In genomic region chr6:107032051-107032450, GRCh38 we compare ENCODE assay signal across 33 cellular contexts. TPM values are rescaled to one million over a fixed set of nuclear protein-coding genes. Genes with fewer than 3 reads are reported as not detected.
A peak's percentile ranks its signal among the peaks of the same experiment; 100 is the strongest.
DNase-seq lines count a peak whose midpoint lies in the region; ATAC-seq and TF ChIP-seq lines count a peak whose summit lies in the region.
"Had no signal": no experiment of that assay in that cellular context is flagged by ENCODE, and none has a peak within 500 bp of the region (broad histone marks: within the 10 kb centered on the region; RNA-seq: fewer than 3 reads in every experiment).

No MANE protein-coding gene starts in this region.

- H2AFZ ChIP-seq in GM23248, result no peak overlapping the region

- no peak overlapping the region for H3K4me3 ChIP-seq in GM23248
- no peak overlapping the region for H3K4me3 ChIP-seq in foreskin fibroblast (ENCODE audit: low read depth in 1 of 2, low read length in 2 of 2)
- H3K4me3 ChIP-seq: colonic mucosa, heart right ventricle, psoas muscle, tibial nerve had no signal

- no peaks in the 10 kb centered on the region for H3K27me3 ChIP-seq in GM23248 (replicated peaks; ENCODE audit: insufficient read depth)
- H3K27me3 ChIP-seq: BE2C, colonic mucosa, heart right ventricle, tibial nerve had no signal

- no peak for TF ChIP-seq CTCF in foreskin fibroblast (IDR thresholded peaks at IDR 0.05; ENCODE audit: low read depth, low read length)

- H3K79me2 ChIP-seq in GM23248 (ENCODE audit: insufficient read depth), result peaks cover 83% of the 10 kb centered on the region

- intact Hi-C loops in activated CD4-positive, alpha-beta memory T cell treated with anti-CD3 and anti-CD28 coated beads for 36 hours (cut with micrococcal nuclease), result no loop called here

- CTCF ChIA-PET in activated CD4-positive, alpha-beta memory T cell treated with anti-CD3 and anti-CD28 coated beads, Interleukin-2, amount 10 ng/mL, durations not matched to agents 7 days and 5 days (lab: Charles Lee), result interaction anchor here (1.0 to 1.3 kb wide), 2 partner anchors 10 to 82 kb away, joined by 3 to 4 read pairs; no protein-coding TSS in a partner anchor
- CTCF ChIA-PET in activated CD4-positive, alpha-beta memory T cell treated with anti-CD3 and anti-CD28 coated beads for 36 hours (lab: Charles Lee), result no interaction called here

- H3K4me1 Mint-ChIP-seq in activated CD4-positive, alpha-beta memory T cell treated with anti-CD3 and anti-CD28 coated beads, Interleukin-2, amount 10 ng/mL, durations not matched to agents 7 days and 5 days, result peaks cover 34% of the 10 kb centered on the region
- H3K4me1 Mint-ChIP-seq in activated CD4-positive, alpha-beta memory T cell treated with anti-CD3 and anti-CD28 coated beads for 36 hours (ENCODE audit: low read depth), result peaks cover 34% of the 10 kb centered on the region
- H3K4me1 Mint-ChIP-seq in activated T-helper 17 cell treated with anti-CD3 and anti-CD28 coated beads, Interleukin-2, amount 50 U/mL, for 72 hours, result peaks cover 23% of the 10 kb centered on the region

- H3K36me3 ChIP-seq in GM23248 (ENCODE audit: low read depth), result no peaks in the 10 kb centered on the region
- H3K36me3 ChIP-seq: BE2C, colonic mucosa had no signal

- no peaks in the 10 kb centered on the region for H3K27me3 Mint-ChIP-seq in activated CD4-positive, alpha-beta memory T cell treated with anti-CD3 and anti-CD28 coated beads, Interleukin-2, amount 10 ng/mL, durations not matched to agents 7 days and 5 days
- no peaks in the 10 kb centered on the region for H3K27me3 Mint-ChIP-seq in activated CD4-positive, alpha-beta memory T cell treated with anti-CD3 and anti-CD28 coated beads for 36 hours
- no peaks in the 10 kb centered on the region for H3K27me3 Mint-ChIP-seq in activated T-helper 17 cell treated with anti-CD3 and anti-CD28 coated beads, Interleukin-2, amount 50 U/mL, for 72 hours
- H3K27me3 Mint-ChIP-seq: naive thymus-derived CD4-positive, alpha-beta T cell had no signal

- POLR2A ChIA-PET in activated CD4-positive, alpha-beta memory T cell treated with anti-CD3 and anti-CD28 coated beads, Interleukin-2, amount 10 ng/mL, durations not matched to agents 7 days and 5 days (lab: Charles Lee), result no interaction called here
- POLR2A ChIA-PET in activated CD4-positive, alpha-beta memory T cell treated with anti-CD3 and anti-CD28 coated beads for 36 hours (lab: Charles Lee), result no interaction called here

- peaks cover 37% of the 10 kb centered on the region for H3K36me3 Mint-ChIP-seq in activated CD4-positive, alpha-beta memory T cell treated with anti-CD3 and anti-CD28 coated beads, Interleukin-2, amount 10 ng/mL, durations not matched to agents 7 days and 5 days (ENCODE audit: low read depth)
- H3K36me3 Mint-ChIP-seq in activated CD4-positive, alpha-beta memory T cell treated with anti-CD3 and anti-CD28 coated beads for 36 hours, result peaks cover 15% of the 10 kb centered on the region
- peaks cover 23% of the 10 kb centered on the region for H3K36me3 Mint-ChIP-seq in activated T-helper 17 cell treated with anti-CD3 and anti-CD28 coated beads, Interleukin-2, amount 50 U/mL, for 72 hours (ENCODE audit: low read depth)

- in situ Hi-C loops in GM23248 (cut with MboI), result no loop called here

- 47 to 64% methylated on average over 2 of the region's 2 CpGs for WGBS in GM23248 (ENCODE audit: low coverage in 1 of 2, low lambda C conversion rate in 2 of 2, missing lambda C conversion rate in 2 of 2), 2 experiments

- H3K4me3 Mint-ChIP-seq in activated CD4-positive, alpha-beta memory T cell treated with anti-CD3 and anti-CD28 coated beads, Interleukin-2, amount 10 ng/mL, durations not matched to agents 7 days and 5 days, result no peak overlapping the region
- H3K4me3 Mint-ChIP-seq in activated CD4-positive, alpha-beta memory T cell treated with anti-CD3 and anti-CD28 coated beads for 36 hours, result no peak overlapping the region
- peak overlapping the region; percentile 2 for H3K4me3 Mint-ChIP-seq in activated T-helper 17 cell treated with anti-CD3 and anti-CD28 coated beads, Interleukin-2, amount 50 U/mL, for 72 hours
- H3K4me3 Mint-ChIP-seq: CD8-positive, alpha-beta T cell; T-helper 1 cell treated with Interleukin-12 subunit alpha and Interleukin-12 subunit beta and Interleukin-4 antibody, amounts not matched to agents 30 μg/mL and 1 μg/mL, for 36 hours had no signal

- H3K9ac ChIP-seq in GM23248, result no peak overlapping the region
- H3K9ac ChIP-seq: SK-N-SH had no signal

- DNase-seq in activated CD4-positive, alpha-beta memory T cell treated with anti-CD3 and anti-CD28 coated beads, Interleukin-2, amount 10 ng/mL, durations not matched to agents 7 days and 5 days, result no peak
- no peak for DNase-seq in activated CD4-positive, alpha-beta memory T cell treated with anti-CD3 and anti-CD28 coated beads for 36 hours
- DNase-seq in GM23248 (peak; percentile 60), foreskin fibroblast (peak; percentile 26 to 51), AG08396 (ENCODE audit: low spot score) (no peak), mucosa of gallbladder (ENCODE audit: low spot score) (no peak)
- DNase-seq: activated CD4-positive, alpha-beta T cell treated with anti-CD3 and anti-CD28 coated beads for 1 hour; anterior cingulate cortex; BE2C; CD8-positive, alpha-beta T cell; colonic mucosa; effector CD8-positive, alpha-beta T cell; foreskin melanocyte; heart right ventricle; Kasumi-1; kidney; left ventricle myocardium superior; midbrain; naive thymus-derived CD4-positive, alpha-beta T cell; NCI-H1417 treated with DMSO at 0.1 percent for 48 hours; NCI-H2029 treated with DMSO at 0.1 percent for 48 hours; psoas muscle; SK-N-SH; stimulated activated CD4-positive, alpha-beta T cell treated with anti-CD3 and anti-CD28 coated beads, Interleukin-12 subunit alpha, Interleukin-12 subunit beta, amount 100 ng/mL, for 4 hours; stimulated activated CD4-positive, alpha-beta T cell treated with anti-CD3 and anti-CD28 coated beads, Interleukin-2, amount 100 ng/mL, for 48 hours had no signal

- peaks cover 27% of the 10 kb centered on the region for H3K4me1 ChIP-seq in GM23248 (ENCODE audit: insufficient read depth)
- H3K4me1 ChIP-seq: BE2C, colonic mucosa had no signal

- peak overlapping the region; percentile 17 for H3K27ac Mint-ChIP-seq in activated CD4-positive, alpha-beta memory T cell treated with anti-CD3 and anti-CD28 coated beads, Interleukin-2, amount 10 ng/mL, durations not matched to agents 7 days and 5 days
- no peak overlapping the region for H3K27ac Mint-ChIP-seq in activated CD4-positive, alpha-beta memory T cell treated with anti-CD3 and anti-CD28 coated beads for 36 hours
- no peak overlapping the region for H3K27ac Mint-ChIP-seq in activated T-helper 17 cell treated with anti-CD3 and anti-CD28 coated beads, Interleukin-2, amount 50 U/mL, for 72 hours
- H3K27ac Mint-ChIP-seq: CD8-positive, alpha-beta T cell; T-helper 1 cell treated with Interleukin-12 subunit alpha and Interleukin-12 subunit beta and Interleukin-4 antibody, amounts not matched to agents 30 μg/mL and 1 μg/mL, for 36 hours had no signal

- H3K27ac ChIP-seq in GM23248, result no peak overlapping the region
- H3K27ac ChIP-seq: colonic mucosa, heart right ventricle, psoas muscle, tibial nerve had no signal

- H3K9me3 ChIP-seq in GM23248 (ENCODE audit: low read depth), result no peaks in the 10 kb centered on the region
- H3K9me3 ChIP-seq: BE2C, colonic mucosa, heart right ventricle, psoas muscle, SK-N-SH, tibial nerve had no signal

- no peaks in the 10 kb centered on the region for H3K9me3 Mint-ChIP-seq in activated CD4-positive, alpha-beta memory T cell treated with anti-CD3 and anti-CD28 coated beads, Interleukin-2, amount 10 ng/mL, durations not matched to agents 7 days and 5 days
- no peaks in the 10 kb centered on the region for H3K9me3 Mint-ChIP-seq in activated CD4-positive, alpha-beta memory T cell treated with anti-CD3 and anti-CD28 coated beads for 36 hours
- H3K9me3 Mint-ChIP-seq in activated T-helper 17 cell treated with anti-CD3 and anti-CD28 coated beads, Interleukin-2, amount 50 U/mL, for 72 hours, result no peaks in the 10 kb centered on the region
- H3K9me3 Mint-ChIP-seq: activated naive CD4-positive, alpha-beta T cell treated with anti-CD3 and anti-CD28 coated beads, Interleukin-2, amount 50 U/mL, for 72 hours; CD8-positive, alpha-beta T cell; T-helper 1 cell treated with Interleukin-12 subunit alpha and Interleukin-12 subunit beta and Interleukin-4 antibody, amounts not matched to agents 30 μg/mL and 1 μg/mL, for 36 hours had no signal

- peaks cover 7% of the 10 kb centered on the region; the same call in 1 of the 2 replicates for H3F3A ChIP-seq in GM23248 (ENCODE audit: insufficient read depth)

- peak overlapping the region; percentile 19 for H3K4me2 ChIP-seq in GM23248 (ENCODE audit: unreplicated experiment)
- H3K4me2 ChIP-seq: SK-N-SH had no signal

- no peak for ATAC-seq in activated T-helper 17 cell treated with anti-CD3 and anti-CD28 coated beads, Interleukin-2, amount 50 U/mL, for 72 hours (replicated peaks)
- no peak for ATAC-seq in GM18861 (IDR thresholded peaks at IDR 0.05; ENCODE audit: unreplicated experiment)
- ATAC-seq: activated naive CD4-positive, alpha-beta T cell treated with anti-CD3 and anti-CD28 coated beads, Interleukin-2, amount 50 U/mL, for 72 hours; CD8-positive, alpha-beta T cell; heart right ventricle; HepG2; left ventricle myocardium superior; naive thymus-derived CD4-positive, alpha-beta T cell; psoas muscle; Right ventricle myocardium inferior; sciatic nerve had no signal

- no peaks in the 10 kb centered on the region for H4K20me1 ChIP-seq in GM23248 (ENCODE audit: insufficient read depth)

- H3K9me2 ChIP-seq in GM23248 (ENCODE audit: insufficient read depth), result no peaks in the 10 kb centered on the region
- H3K9me2 ChIP-seq: SK-N-SH had no signal

RNA-seq across cellular contexts. Expression of gene MTRES1, which starts 4.1 kb away (rescaled TPM):
- 10 to 100 TPM; 16.8 to 18.4 TPM for total RNA-seq in activated CD4-positive, alpha-beta memory T cell treated with anti-CD3 and anti-CD28 coated beads, Interleukin-2, amount 10 ng/mL, durations not matched to agents 7 days and 5 days
- total RNA-seq in activated CD4-positive, alpha-beta memory T cell treated with anti-CD3 and anti-CD28 coated beads for 36 hours, result 10 to 100 TPM; 15.7 to 20.5 TPM
- 20.9 and 30.4 TPM in 2 replicates for total RNA-seq in GM23248 (2014; rRNA removed; shearing (Covaris generic))
- polyA plus RNA-seq in GM23248 (2016; fragmentation: Nextera tagmentation; extraction: Ambion mirVana), result 40.4 and 42.5 TPM in 2 replicates
- 10 to 100 TPM; 14.3 to 22.3 TPM for total RNA-seq in activated T-helper 17 cell treated with anti-CD3 and anti-CD28 coated beads, Interleukin-2, amount 50 U/mL, for 72 hours
- 20.6 TPM for total RNA-seq in mucosa of gallbladder

RNA-seq across cellular contexts. Expression of gene CD24, which starts 57.5 kb away (rescaled TPM):
- total RNA-seq in activated CD4-positive, alpha-beta memory T cell treated with anti-CD3 and anti-CD28 coated beads, Interleukin-2, amount 10 ng/mL, durations not matched to agents 7 days and 5 days, result under 1 TPM in 1 of 2 experiments, not detected in 1; 0.40 TPM
- under 1 TPM; 0.26 to 0.51 TPM for total RNA-seq in activated CD4-positive, alpha-beta memory T cell treated with anti-CD3 and anti-CD28 coated beads for 36 hours
- 1.4 and 2.8 TPM in 2 replicates for total RNA-seq in GM23248 (2014; rRNA removed; shearing (Covaris generic))
- 0.54 and 0.82 TPM in 2 replicates for polyA plus RNA-seq in GM23248 (2016; fragmentation: Nextera tagmentation; extraction: Ambion mirVana)
- not detected for total RNA-seq in activated T-helper 17 cell treated with anti-CD3 and anti-CD28 coated beads, Interleukin-2, amount 50 U/mL, for 72 hours
- total RNA-seq in mucosa of gallbladder, result 2,531 TPM

Comparison
In these comparisons a context has a peak if more than half of its experiments do, and no peak if none do; other contexts are left out.
1. DNase-seq: peak in GM23248 (single experiment) and foreskin fibroblast (2 of 2); none in activated CD4-positive, alpha-beta memory T cell treated with anti-CD3 and anti-CD28 coated beads, Interleukin-2, amount 10 ng/mL, durations not matched to agents 7 days and 5 days (single experiment), activated CD4-positive, alpha-beta memory T cell treated with anti-CD3 and anti-CD28 coated beads for 36 hours (single experiment), AG08396 (single experiment) and mucosa of gallbladder (single experiment).
2. RNA of gene CD24, which starts 57.5 kb away (total RNA-seq): 2,531 TPM in mucosa of gallbladder (single experiment); 1.4 to 2.8 TPM in GM23248, 0.26 to 0.51 TPM in activated CD4-positive, alpha-beta memory T cell treated with anti-CD3 and anti-CD28 coated beads for 36 hours, 0.40 TPM in activated CD4-positive, alpha-beta memory T cell treated with anti-CD3 and anti-CD28 coated beads, Interleukin-2, amount 10 ng/mL, durations not matched to agents 7 days and 5 days and not detected in activated T-helper 17 cell treated with anti-CD3 and anti-CD28 coated beads, Interleukin-2, amount 50 U/mL, for 72 hours; every median in the first group is over 100 times any median in the second.